ENCODE assay signal across 17 cellular contexts in genomic region chr14:75842624-75843023, GRCh38.
A peak's percentile ranks its signal among the peaks of the same experiment; 100 is the strongest.
DNase-seq lines count a peak whose midpoint lies in the region; ATAC-seq, FAIRE-seq and TF ChIP-seq lines count a peak whose summit lies in the region.
"Had no signal": no experiment of that assay in that cellular context is flagged by ENCODE, and none has a peak within 500 bp of the region (broad histone marks: within the 10 kb centered on the region; RNA-seq: fewer than 3 reads in every experiment).

No MANE protein-coding gene starts in this region.

- H3K9me3 ChIP-seq in cardiac muscle cell (ENCODE audit: low read depth) (no peaks in the 10 kb centered on the region), left ventricle myocardium inferior (replicated peaks) (no peaks in the 10 kb centered on the region), hepatocyte (ENCODE audit: low read depth) (no peaks in the 10 kb centered on the region), pancreas (no peaks in the 10 kb centered on the region)

- no peaks in the 10 kb centered on the region for H4K20me1 ChIP-seq in hepatocyte (ENCODE audit: insufficient read depth, poor library complexity, severe bottlenecking)
- H4K20me1 ChIP-seq: BLaER1 treated with 17β-estradiol and CSF1 and Interleukin-3, amounts not matched to agents 10 nM and 100 nM had no signal

- H3K4me3 Mint-ChIP-seq in activated CD8-positive, alpha-beta memory T cell treated with anti-CD3 and anti-CD28 coated beads, Interleukin-2, amount 10 ng/mL, durations not matched to agents 7 days and 5 days, result no peak overlapping the region

- no peak for FAIRE-seq in pancreas (lab: Jason Lieb, UNC)
- FAIRE-seq: H1 had no signal

- peaks cover 13% of the 10 kb centered on the region for H3K9me3 Mint-ChIP-seq in activated CD8-positive, alpha-beta memory T cell treated with anti-CD3 and anti-CD28 coated beads, Interleukin-2, amount 10 ng/mL, durations not matched to agents 7 days and 5 days (ENCODE audit: low read depth)

- no peaks in the 10 kb centered on the region for H3K4me1 Mint-ChIP-seq in activated CD8-positive, alpha-beta memory T cell treated with anti-CD3 and anti-CD28 coated beads, Interleukin-2, amount 10 ng/mL, durations not matched to agents 7 days and 5 days

- CTCF ChIA-PET in activated CD8-positive, alpha-beta memory T cell treated with anti-CD3 and anti-CD28 coated beads, Interleukin-2, amount 10 ng/mL, durations not matched to agents 7 days and 5 days (lab: Charles Lee), result no interaction called here

- H3K27ac ChIP-seq in cardiac muscle cell (peak overlapping the region; percentile 62), left ventricle myocardium inferior (replicated peaks) (no peak overlapping the region), hepatocyte (peak overlapping the region; percentile 28), pancreas (peak overlapping the region in 2 of 4 donors; percentile 20 to 59)
- H3K27ac ChIP-seq: BLaER1 treated with 17β-estradiol and CSF1 and Interleukin-3, amounts not matched to agents 10 nM and 100 nM had no signal

- H3K36me3 ChIP-seq in cardiac muscle cell (no peaks in the 10 kb centered on the region), left ventricle myocardium inferior (no peaks in the 10 kb centered on the region), hepatocyte (replicated peaks; ENCODE audit: insufficient read depth, low read depth) (no peaks in the 10 kb centered on the region), pancreas (no peaks in the 10 kb centered on the region)

- H3K27ac Mint-ChIP-seq in activated CD8-positive, alpha-beta memory T cell treated with anti-CD3 and anti-CD28 coated beads, Interleukin-2, amount 10 ng/mL, durations not matched to agents 7 days and 5 days, result no peak overlapping the region

- no peak overlapping the region for H2AFZ ChIP-seq in hepatocyte

- H3K27me3 Mint-ChIP-seq in activated CD8-positive, alpha-beta memory T cell treated with anti-CD3 and anti-CD28 coated beads, Interleukin-2, amount 10 ng/mL, durations not matched to agents 7 days and 5 days, result no peaks in the 10 kb centered on the region

- H3K4me3 ChIP-seq in cardiac muscle cell (no peak overlapping the region), left ventricle myocardium inferior (no peak overlapping the region), hepatocyte (no peak overlapping the region), pancreas (no peak overlapping the region)
- H3K4me3 ChIP-seq: BLaER1 treated with 17β-estradiol and CSF1 and Interleukin-3, amounts not matched to agents 10 nM and 100 nM had no signal

- H3K79me2 ChIP-seq in hepatocyte, result no peaks in the 10 kb centered on the region

- no peaks in the 10 kb centered on the region for H3K9me2 ChIP-seq in hepatocyte (replicated peaks; ENCODE audit: insufficient read depth)

- DNase-seq in cardiac muscle cell (ENCODE audit: low read depth in 1 of 2, low spot score in 1 of 2) (no peak), left ventricle myocardium inferior (no peak), hepatocyte (ENCODE audit: low spot score) (no peak), pancreas (no peak)
- DNase-seq in activated CD8-positive, alpha-beta memory T cell treated with anti-CD3 and anti-CD28 coated beads, Interleukin-2, amount 10 ng/mL, durations not matched to agents 7 days and 5 days, result no peak
- DNase-seq: 8988T, MM.1S, NCI-H1105, NCI-H187, NCI-H446, NCI-H748 treated with DMSO at 0.1 percent for 48 hours had no signal

- TF ChIP-seq CTCF in cardiac muscle cell (IDR thresholded peaks at IDR 0.05; ENCODE audit: low read depth, low read length) (no peak), left ventricle myocardium inferior (IDR thresholded peaks at IDR 0.05; ENCODE audit: borderline replicate concordance) (no peak), hepatocyte (IDR thresholded peaks at IDR 0.05; ENCODE audit: poor library complexity) (no peak), pancreas (IDR thresholded peaks at IDR 0.05) (no peak)

- peak in 3 of 4 donors; percentile 72 to 81 (median 79) for ATAC-seq in pancreas
- no peak for ATAC-seq in HG02970 (IDR thresholded peaks at IDR 0.05; ENCODE audit: low FRiP score, unreplicated experiment)
- ATAC-seq in activated CD8-positive, alpha-beta memory T cell treated with anti-CD3 and anti-CD28 coated beads, Interleukin-2, amount 10 ng/mL, durations not matched to agents 7 days and 5 days, result no peak
- no peak for ATAC-seq in HG03354 (IDR thresholded peaks at IDR 0.05; ENCODE audit: poor library complexity, severe bottlenecking, unreplicated experiment)
- no peak for ATAC-seq in GM19463 (IDR thresholded peaks at IDR 0.05; ENCODE audit: unreplicated experiment)
- ATAC-seq: Panc1 had no signal

- 18% methylated on average over 3 of the region's 3 CpGs for WGBS in hepatocyte (ENCODE audit: low lambda C conversion rate, missing lambda C conversion rate)
- 6 to 10% methylated on average over 3 of the region's 3 CpGs for WGBS in pancreas, 2 donors

- no peaks in the 10 kb centered on the region for H3K27me3 ChIP-seq in cardiac muscle cell
- H3K27me3 ChIP-seq in left ventricle myocardium inferior (ENCODE audit: low read depth), result no peaks in the 10 kb centered on the region
- H3K27me3 ChIP-seq in hepatocyte, result no peaks in the 10 kb centered on the region
- H3K27me3 ChIP-seq in pancreas, result no peaks in the 10 kb centered on the region
- H3K27me3 ChIP-seq: BLaER1 treated with 17β-estradiol and CSF1 and Interleukin-3, amounts not matched to agents 10 nM and 100 nM had no signal

- peaks cover 23% of the 10 kb centered on the region for H3K36me3 Mint-ChIP-seq in activated CD8-positive, alpha-beta memory T cell treated with anti-CD3 and anti-CD28 coated beads, Interleukin-2, amount 10 ng/mL, durations not matched to agents 7 days and 5 days

- peak overlapping the region; percentile 46 for H3K4me2 ChIP-seq in hepatocyte
- H3K4me2 ChIP-seq: BLaER1 treated with 17β-estradiol and CSF1 and Interleukin-3, amounts not matched to agents 10 nM and 100 nM had no signal

- intact Hi-C loops in left ventricle myocardium inferior (cut with micrococcal nuclease) (no loop called here), pancreas (cut with DNase I) (no loop called here)

- peaks cover 13% of the 10 kb centered on the region for H3K4me1 ChIP-seq in cardiac muscle cell (ENCODE audit: low read depth)
- peaks cover 6% of the 10 kb centered on the region for H3K4me1 ChIP-seq in left ventricle myocardium inferior
- no peaks in the 10 kb centered on the region for H3K4me1 ChIP-seq in hepatocyte (ENCODE audit: insufficient read depth)
- peaks cover 0 to 19% (median 15%) of the 10 kb centered on the region in 3 donors for H3K4me1 ChIP-seq in pancreas
- H3K4me1 ChIP-seq: BLaER1 treated with 17β-estradiol and CSF1 and Interleukin-3, amounts not matched to agents 10 nM and 100 nM had no signal

Comparison
In these comparisons a context has a peak if more than half of its experiments do, and no peak if none do; other contexts are left out.
1. ATAC-seq: peak in pancreas (3 of 4); none in HG02970 (single experiment), activated CD8-positive, alpha-beta memory T cell treated with anti-CD3 and anti-CD28 coated beads, Interleukin-2, amount 10 ng/mL, durations not matched to agents 7 days and 5 days (single experiment), HG03354 (single experiment) and GM19463 (single experiment).